In genomic region chr4:18931643-18932373, GRCh38 we compare ENCODE assay signal across 16 cellular contexts.
DNase-seq lines count a peak whose midpoint lies in the region; ATAC-seq, FAIRE-seq and TF ChIP-seq lines count a peak whose summit lies in the region.
"Had no signal": no experiment of that assay in that cellular context is flagged by ENCODE, and none has a peak within 500 bp of the region (broad histone marks: within the 10 kb centered on the region; RNA-seq: fewer than 3 reads in every experiment).

No MANE protein-coding gene starts in this region.

- FAIRE-seq in HepG2 (lab: Jason Lieb, UNC), result no peak
- FAIRE-seq: A549, GM12892 had no signal

- ATAC-seq in HepG2, result no peak
- ATAC-seq in left lobe of liver, result peak; percentile 53
- no peak for ATAC-seq in HG02588 (IDR thresholded peaks at IDR 0.05; ENCODE audit: unreplicated experiment)
- ATAC-seq: A549, GM23338 had no signal

- H4K20me1 ChIP-seq in HepG2 (ENCODE audit: insufficient read depth, low read length) (no peaks in the 10 kb centered on the region), OCI-LY7 (ENCODE audit: insufficient read depth, low read length) (no peaks in the 10 kb centered on the region)
- H4K20me1 ChIP-seq: BLaER1 had no signal

- intact Hi-C loops in HepG2 (cut with micrococcal nuclease; ENCODE audit: unreplicated experiment), result no loop called here
- intact Hi-C loops in OCI-LY7 (cut with micrococcal nuclease; ENCODE audit: unreplicated experiment), result no loop called here

- no peaks in the 10 kb centered on the region for H3K36me3 ChIP-seq in liver (ENCODE audit: control insufficient read depth in 4 of 4, insufficient read depth in 3 of 4, low read depth in 1 of 4, low read length in 3 of 4)
- no peaks in the 10 kb centered on the region for H3K36me3 ChIP-seq in HepG2 (replicated peaks in 1 of 2; ENCODE audit: control insufficient read depth in 1 of 2, insufficient read depth in 2 of 2, low read length in 2 of 2)
- no peaks in the 10 kb centered on the region; the same call in 1 of the 2 replicates for H3K36me3 ChIP-seq in OCI-LY7 (ENCODE audit: insufficient read depth, low read length)
- H3K36me3 ChIP-seq: BLaER1 had no signal

- H3K27ac ChIP-seq in liver (ENCODE audit: low read depth in 1 of 2, low read length in 2 of 2) (no peak overlapping the region), HepG2 (ENCODE audit: extremely low read length, insufficient read depth, low read length) (no peak overlapping the region), OCI-LY7 (ENCODE audit: low read depth, low read length, poor library complexity, severe bottlenecking) (no peak overlapping the region)
- H3K27ac ChIP-seq: A549, BLaER1 had no signal

- in situ Hi-C loops in HepG2 (cut with HindIII; ENCODE audit: extremely low pct_ligation_motif_present, low pct_unique_long_range_greater_than_20kb), result no loop called here

- H3K4me2 ChIP-seq in HepG2 (ENCODE audit: low read depth, low read length) (no peak overlapping the region), OCI-LY7 (ENCODE audit: low read length) (no peak overlapping the region)
- H3K4me2 ChIP-seq: A549, BLaER1, GM23338 had no signal

- H3K79me2 ChIP-seq in HepG2 (ENCODE audit: insufficient read depth, low read length) (no peaks in the 10 kb centered on the region), OCI-LY7 (ENCODE audit: insufficient read depth, low read depth, low read length) (no peaks in the 10 kb centered on the region)

- TF ChIP-seq CTCF in liver (IDR thresholded peaks at IDR 0.05; ENCODE audit: low read depth, low read length, missing input control), result no peak
- TF ChIP-seq CTCF in HepG2 (CRISPR knock-in tag; IDR thresholded peaks at IDR 0.05), result no peak
- no peak for TF ChIP-seq CTCF in OCI-LY7 (conservative IDR thresholded peaks at IDR 0.05; ENCODE audit: low read length)

- WGBS in liver, result 75% methylated on average over 1 of the region's 1 CpG
- 8% methylated on average over 1 of the region's 1 CpG for WGBS in HepG2 (ENCODE audit: low lambda C conversion rate)

- no peak for DNase-seq in HepG2 (ENCODE audit: low spot score)
- DNase-seq in OCI-LY7 (ENCODE audit: low spot score), result no peak
- DNase-seq in left lobe of liver (ENCODE audit: low spot score), result no peak
- DNase-seq in SHP77 (lab: John Stamatoyannopoulos, UW), result no peak
- no peak for DNase-seq in inferior parietal cortex (ENCODE audit: extremely low spot score)
- DNase-seq: Caco-2; CD8-positive, alpha-beta memory T cell; DND-41; GDM1; H7 had no signal

- no peak for TF ChIP-seq EP300 in HepG2 (IDR thresholded peaks at IDR 0.05; ENCODE audit: low read depth in 2 of 2, low read length in 2 of 2)
- TF ChIP-seq EP300 in HepG2 (CRISPR knock-in tag; IDR thresholded peaks at IDR 0.05; ENCODE audit: borderline replicate concordance), result no peak

- H3K9me3 ChIP-seq in liver (ENCODE audit: control insufficient read depth in 4 of 4, low read length in 3 of 4), result no peaks in the 10 kb centered on the region
- peaks cover 85% of the 10 kb centered on the region for H3K9me3 ChIP-seq in HepG2 (ENCODE audit: low read length)
- peaks cover 30% of the 10 kb centered on the region; the same call in 1 of the 2 replicates for H3K9me3 ChIP-seq in OCI-LY7 (ENCODE audit: low read length)
- H3K9me3 ChIP-seq: A549, Caco-2 had no signal

- H3K27me3 ChIP-seq in liver (ENCODE audit: control insufficient read depth in 4 of 4, insufficient read depth in 4 of 4, low read length in 3 of 4) (no peaks in the 10 kb centered on the region), HepG2 (ENCODE audit: control insufficient read depth in 1 of 2, insufficient read depth in 2 of 2, low read length in 2 of 2) (no peaks in the 10 kb centered on the region)
- H3K27me3 ChIP-seq: BLaER1 had no signal

- POLR2A ChIA-PET in HepG2 (lab: Yijun Ruan, JAX) (no interaction called here), OCI-LY7 (lab: Charles Lee) (interaction anchor here (1.1 to 2.0 kb wide), 2 partner anchors 32 to 49 kb away, joined by 4 to 7 read pairs; no protein-coding TSS in a partner anchor)

- CTCF ChIA-PET in HepG2 (lab: Yijun Ruan, JAX; ENCODE audit: low intra/inter-chr PET ratio, low total read pairs), result no interaction called here
- CTCF ChIA-PET in OCI-LY7 (lab: Charles Lee; ENCODE audit: unreplicated experiment), result interaction anchor here (1.1 kb wide), 1 partner anchor 23 kb away, joined by 3 read pairs; no protein-coding TSS in a partner anchor

- H3K4me3 ChIP-seq in liver (ENCODE audit: low read depth in 1 of 3, low read length in 3 of 3), result no peak overlapping the region
- no peak overlapping the region for H3K4me3 ChIP-seq in HepG2 (replicated peaks in 1 of 3; ENCODE audit: insufficient read depth in 1 of 3, low read depth in 2 of 3, low read length in 3 of 3)
- no peak overlapping the region for H3K4me3 ChIP-seq in OCI-LY7 (ENCODE audit: low read depth, low read length, poor library complexity, severe bottlenecking)
- H3K4me3 ChIP-seq: A549, BLaER1, GM23338 had no signal

- TF ChIP-seq POLR2A in HepG2 (IDR thresholded peaks at IDR 0.05; ENCODE audit: insufficient read depth in 1 of 2, low read depth in 2 of 2, low read length in 2 of 2), result no peak

- no peak for TF ChIP-seq RAD21 in liver (IDR thresholded peaks at IDR 0.05)
- no peak for TF ChIP-seq RAD21 in HepG2 (CRISPR knock-in tag; IDR thresholded peaks at IDR 0.05)

- H2AFZ ChIP-seq in HepG2 (ENCODE audit: low read length), result no peak overlapping the region
- peak overlapping the region; percentile 25; the same call in 1 of the 2 replicates for H2AFZ ChIP-seq in OCI-LY7 (ENCODE audit: low read length)
- H2AFZ ChIP-seq: GM23338 had no signal

- H3K4me1 ChIP-seq in liver (ENCODE audit: control insufficient read depth in 4 of 4, insufficient read depth in 4 of 4, low read length in 3 of 4), result no peaks in the 10 kb centered on the region
- no peaks in the 10 kb centered on the region for H3K4me1 ChIP-seq in HepG2 (ENCODE audit: insufficient read depth, low read length)
- peaks cover 22% of the 10 kb centered on the region for H3K4me1 ChIP-seq in OCI-LY7 (ENCODE audit: insufficient read depth, low read length, poor library complexity, severe bottlenecking)
- H3K4me1 ChIP-seq: A549, BLaER1, Caco-2 had no signal

- no peak overlapping the region for H3K9ac ChIP-seq in liver (ENCODE audit: low read depth in 1 of 2, low read length in 2 of 2)
- H3K9ac ChIP-seq in HepG2 (ENCODE audit: insufficient read depth, low read depth, low read length), result no peak overlapping the region
- H3K9ac ChIP-seq: BLaER1 had no signal

- no peaks in the 10 kb centered on the region for H3K9me2 ChIP-seq in OCI-LY7 (ENCODE audit: insufficient read depth, low read length)

- BruUV-seq in HepG2 (replicated peaks; lab: Mats Ljungman, UMichigan), result no TSS peak
- BruUV-seq in OCI-LY7 (replicated peaks; lab: Mats Ljungman, UMichigan), result no TSS peak

TF ChIP-seq in liver, 16 proteins besides CTCF, POLR2A, EP300 and RAD21:
- TF ChIP-seq ZBTB33 (IDR thresholded peaks at IDR 0.05) (no peak), NR2F2 (IDR thresholded peaks at IDR 0.05) (peak; percentile 81), EGR1 (IDR thresholded peaks at IDR 0.05; ENCODE audit: low read depth in 2 of 2) (no peak)
TF ChIP-seq in liver: peak in this region for 1.

TF ChIP-seq in HepG2, 621 proteins besides CTCF, POLR2A, EP300 and RAD21:
- TF ChIP-seq ZSCAN12 (CRISPR knock-in tag; IDR thresholded peaks at IDR 0.05), result no peak
TF ChIP-seq in HepG2: peak in this region for 0.
